Comparison of ENCODE assay signal across 10 cellular contexts in the genomic region with DNA sequence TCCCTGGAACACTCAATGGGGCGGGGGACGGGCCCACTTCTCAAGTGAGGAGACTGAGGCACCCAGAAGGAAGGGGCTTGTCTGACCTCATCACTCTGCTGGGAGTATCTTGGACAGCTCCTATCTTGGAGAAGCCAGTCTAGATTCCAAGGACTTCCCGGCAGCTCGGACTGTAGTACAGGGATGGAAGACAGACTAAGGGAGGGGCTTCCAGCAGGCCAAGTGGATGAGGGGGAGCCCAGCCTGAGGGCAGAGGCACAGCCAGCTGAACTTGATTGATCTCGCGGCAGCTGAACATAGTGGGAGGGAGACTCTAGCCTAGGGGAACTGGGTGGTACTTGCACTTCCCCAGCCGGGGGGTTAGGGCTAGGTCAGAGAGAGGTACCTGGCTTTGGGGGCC. TPM values are rescaled to one million over a fixed set of nuclear protein-coding genes. Genes with fewer than 3 reads are reported as not detected.
DNase-seq lines count a peak whose midpoint lies in the region; ATAC-seq and TF ChIP-seq lines count a peak whose summit lies in the region.
"Had no signal": no experiment of that assay in that cellular context is flagged by ENCODE, and none has a peak within 500 bp of the region (broad histone marks: within the 10 kb centered on the region; RNA-seq: fewer than 3 reads in every experiment).

No MANE protein-coding gene starts in this region.

- peaks cover 0 to 83% (median 28%) of the 10 kb centered on the region in 4 donors for H3K27me3 ChIP-seq in esophagus squamous epithelium

- H3K4me3 Mint-ChIP-seq in stimulated activated naive CD8-positive, alpha-beta T cell treated with anti-CD3 and anti-CD28 coated beads, Interleukin-15, Interleukin-2, amounts not matched to agents 100 ng/mL and 50 ng/mL, for 24 hours, result peak overlapping the region; percentile 39
- H3K4me3 Mint-ChIP-seq in T-cell, result peak overlapping the region; percentile 39 to 84 (median 56)
- peak overlapping the region; percentile 40 to 61 (median 52) for H3K4me3 Mint-ChIP-seq in immature natural killer cell

- no peak overlapping the region for H3K27ac ChIP-seq in esophagus squamous epithelium
- H3K27ac ChIP-seq: epithelial cell of prostate had no signal

- H3K36me3 Mint-ChIP-seq in stimulated activated naive CD8-positive, alpha-beta T cell treated with anti-CD3 and anti-CD28 coated beads, Interleukin-15, Interleukin-2, amounts not matched to agents 100 ng/mL and 50 ng/mL, for 24 hours (ENCODE audit: low read depth), result no peaks in the 10 kb centered on the region
- H3K36me3 Mint-ChIP-seq in T-cell (no peaks in the 10 kb centered on the region), immature natural killer cell (peaks cover 0 to 3% (median 0%) of the 10 kb centered on the region in 3 donors)

- DNase-seq in stimulated activated naive CD8-positive, alpha-beta T cell treated with anti-CD3 and anti-CD28 coated beads, Interleukin-15, Interleukin-2, amounts not matched to agents 100 U/mL and 50 U/mL, for 24 hours, result no peak
- DNase-seq in T-cell (no peak), immature natural killer cell (no peak), GM13977 (ENCODE audit: low spot score) (no peak), SIG-M5 (lab: John Stamatoyannopoulos, UW) (no peak), esophagus squamous epithelium (lab: John Stamatoyannopoulos, UW) (no peak), amniotic stem cell (lab: John Stamatoyannopoulos, UW) (no peak)

- H3K4me3 ChIP-seq in esophagus squamous epithelium, result peak overlapping the region in 2 of 4 donors; percentile 38 to 57

- H3K27me3 Mint-ChIP-seq in stimulated activated naive CD8-positive, alpha-beta T cell treated with anti-CD3 and anti-CD28 coated beads, Interleukin-15, Interleukin-2, amounts not matched to agents 100 ng/mL and 50 ng/mL, for 24 hours, result peaks cover 13% of the 10 kb centered on the region
- H3K27me3 Mint-ChIP-seq in T-cell (peaks cover 0 to 14% of the 10 kb centered on the region in 2 donors), immature natural killer cell (ENCODE audit: low read depth in 3 of 3) (peaks cover 4 to 8% (median 7%) of the 10 kb centered on the region in 3 donors)

- TF ChIP-seq CTCF in GM13977 (IDR thresholded peaks at IDR 0.05; ENCODE audit: extremely low read depth, insufficient read depth, missing control alignments) (no peak), esophagus squamous epithelium (IDR thresholded peaks at IDR 0.05) (no peak)

- no peaks in the 10 kb centered on the region for H3K9me3 Mint-ChIP-seq in stimulated activated naive CD8-positive, alpha-beta T cell treated with anti-CD3 and anti-CD28 coated beads, Interleukin-15, Interleukin-2, amounts not matched to agents 100 ng/mL and 50 ng/mL, for 24 hours
- no peaks in the 10 kb centered on the region for H3K9me3 Mint-ChIP-seq in T-cell
- H3K9me3 Mint-ChIP-seq in immature natural killer cell, result peaks cover 0 to 3% (median 0%) of the 10 kb centered on the region in 6 donors

- no peak overlapping the region for H3K27ac Mint-ChIP-seq in stimulated activated naive CD8-positive, alpha-beta T cell treated with anti-CD3 and anti-CD28 coated beads, Interleukin-15, Interleukin-2, amounts not matched to agents 100 ng/mL and 50 ng/mL, for 24 hours
- H3K27ac Mint-ChIP-seq in T-cell (peak overlapping the region; percentile 44 to 68), immature natural killer cell (no peak overlapping the region)

- WGBS in esophagus squamous epithelium, 2 donors, result 35 to 47% methylated on average over 3 to 5 of the region's 7 CpGs

- peaks cover 20 to 43% (median 34%) of the 10 kb centered on the region in 3 donors for H3K4me1 ChIP-seq in esophagus squamous epithelium

- in situ Hi-C loops in GM13977 (cut with MboI; ENCODE audit: low pct_unique_long_range_greater_than_20kb, low sequenced_read_pairs, unreplicated experiment), result loop anchor here (25.0 kb wide), 2 partner anchors 424 to 699 kb away; no protein-coding TSS in a partner anchor

- POLR2A ChIA-PET in T-cell (lab: Charles Lee), result no interaction called here

- no peak for TF ChIP-seq POLR2A in esophagus squamous epithelium (IDR thresholded peaks at IDR 0.05)

- intact Hi-C loops in esophagus squamous epithelium (cut with DNase I), result no loop called here

- peaks cover 0 to 4% (median 0%) of the 10 kb centered on the region in 3 donors for H3K9me3 ChIP-seq in esophagus squamous epithelium

- no peak for ATAC-seq in stimulated activated naive CD8-positive, alpha-beta T cell treated with anti-CD3 and anti-CD28 coated beads, Interleukin-15, Interleukin-2, amounts not matched to agents 100 U/mL and 50 U/mL, for 24 hours
- no peak for ATAC-seq in T-cell (replicated peaks in 1 of 4)

- CTCF ChIA-PET in T-cell (lab: Charles Lee), result no interaction called here

- H3K36me3 ChIP-seq in esophagus squamous epithelium, result no peaks in the 10 kb centered on the region

- peaks cover 28% of the 10 kb centered on the region for H3K4me1 Mint-ChIP-seq in stimulated activated naive CD8-positive, alpha-beta T cell treated with anti-CD3 and anti-CD28 coated beads, Interleukin-15, Interleukin-2, amounts not matched to agents 100 ng/mL and 50 ng/mL, for 24 hours (ENCODE audit: low read depth)
- peaks cover 24 to 50% (median 34%) of the 10 kb centered on the region in 3 donors for H3K4me1 Mint-ChIP-seq in T-cell
- H3K4me1 Mint-ChIP-seq in immature natural killer cell, result peaks cover 18 to 27% of the 10 kb centered on the region in 2 donors

RNA-seq across cellular contexts. Expression of gene CILP2, which starts 0.7 kb away (rescaled TPM):
- total RNA-seq in T-cell (1 to 10 TPM in 1 of 5 donors, under 1 TPM in 4; 0.23 to 1.3 (median 0.41) TPM), esophagus squamous epithelium (under 1 TPM in 1 of 4 donors, not detected in 3; under 0.01 TPM)
- polyA plus RNA-seq in immature natural killer cell, result not detected
- total RNA-seq: HT1080 had no signal

RNA-seq across cellular contexts. Expression of gene YJEFN3, which starts 10.1 kb away (rescaled TPM):
- 10 to 100 TPM in 3 of 5 donors, 1 to 10 TPM in 2; 5.4 to 14.2 (median 12.5) TPM for total RNA-seq in T-cell
- under 1 TPM in 1 of 3 donors, not detected in 2; 0.21 TPM for polyA plus RNA-seq in immature natural killer cell
- total RNA-seq in esophagus squamous epithelium, result under 1 TPM; 0.08 to 0.57 (median 0.15) TPM

RNA-seq across cellular contexts. Expression of gene NDUFA13, which starts 22.7 kb away (rescaled TPM):
- total RNA-seq in T-cell (100 to 1,000 TPM; 188 to 235 (median 233) TPM), esophagus squamous epithelium (10 to 100 TPM; 44.6 to 88.7 (median 56.0) TPM)
- 100 to 1,000 TPM; 242 to 566 (median 301) TPM for polyA plus RNA-seq in immature natural killer cell

RNA-seq across cellular contexts. Expression of gene TSSK6, which starts 23.4 kb away (rescaled TPM):
- total RNA-seq in T-cell, result 10 to 100 TPM in 3 of 5 donors, 1 to 10 TPM in 2; 3.9 to 13.0 (median 11.0) TPM
- polyA plus RNA-seq in immature natural killer cell, result under 1 TPM in 2 of 3 donors, not detected in 1; 0.66 to 0.96 TPM
- 1 to 10 TPM in 1 of 4 donors, under 1 TPM in 3; 0.57 to 1.7 (median 0.89) TPM for total RNA-seq in esophagus squamous epithelium

Comparison
In these comparisons a context has a peak if more than half of its experiments do, and no peak if none do; other contexts are left out.
1. H3K27ac Mint-ChIP-seq: peak in T-cell (2 of 2); none in stimulated activated naive CD8-positive, alpha-beta T cell treated with anti-CD3 and anti-CD28 coated beads, Interleukin-15, Interleukin-2, amounts not matched to agents 100 ng/mL and 50 ng/mL, for 24 hours (single experiment) and immature natural killer cell (0 of 6).
2. RNA of gene YJEFN3, which starts 10.1 kb away (total RNA-seq): 5.4 to 14.2 TPM in T-cell; 0.08 to 0.57 TPM in esophagus squamous epithelium; every median in the first group is over 4 times any median in the second.
3. Peak in every context shown above with its lines, with median percentiles within 50 percentile points of each other: H3K4me3 Mint-ChIP-seq.